39 cellular contexts compared by ENCODE assay signal in the genomic region with DNA sequence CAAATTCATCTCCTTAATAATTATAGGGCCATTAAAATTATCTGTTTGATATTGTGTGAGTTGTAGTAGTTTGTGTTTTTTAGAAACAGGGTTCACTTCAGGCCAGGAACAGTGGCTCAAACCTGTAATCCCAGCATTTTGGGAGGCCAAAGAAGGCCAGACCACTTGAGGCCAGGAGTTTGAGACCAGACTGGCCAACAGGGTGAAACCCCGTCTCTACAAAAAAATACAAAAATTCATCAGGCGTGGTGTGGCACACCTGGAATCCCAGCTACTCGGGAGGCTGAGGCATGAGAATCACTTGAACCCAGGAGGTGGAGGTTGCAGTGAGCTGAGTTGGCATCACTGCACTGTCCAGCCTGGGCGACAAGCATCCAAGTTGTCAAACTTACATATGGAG.
"Had no signal": no experiment of that assay in that cellular context is flagged by ENCODE, and none has a peak within 500 bp of the region (broad histone marks: within the 10 kb centered on the region; RNA-seq: fewer than 3 reads in every experiment).

No MANE protein-coding gene starts in this region.

- FAIRE-seq: astrocyte, bronchial epithelial cell had no signal

- H3K4me3 ChIP-seq: adrenal gland, ascending aorta, body of pancreas, cardiac muscle cell had no signal

- H3K4me3 Mint-ChIP-seq: activated naive CD4-positive, alpha-beta T cell treated with anti-CD3 and anti-CD28 coated beads for 36 hours; activated naive CD4-positive, alpha-beta T cell treated with anti-CD3 and anti-CD28 coated beads, Interleukin-2, amount 10 ng/mL, durations not matched to agents 7 days and 5 days; activated naive CD4-positive, alpha-beta T cell treated with anti-CD3 and anti-CD28 coated beads, Interleukin-2, amount 50 U/mL, for 24 hours; activated naive CD8-positive, alpha-beta T cell; activated naive CD8-positive, alpha-beta T cell treated with anti-CD3 and anti-CD28 coated beads, Interleukin-2, amount 10 ng/mL, durations not matched to agents 7 days and 5 days; activated naive CD8-positive, alpha-beta T cell treated with anti-CD3 and anti-CD28 coated beads, Interleukin-2, amount 50 U/mL, for 24 hours; activated T-cell treated with anti-CD3 and anti-CD28 coated beads, Interleukin-2, amount 50 U/mL, for 24 hours; activated T-cell treated with anti-CD3 and anti-CD28 coated beads, Interleukin-2, amount 50 U/mL, for 4 hours; activated T-cell treated with anti-CD3 and anti-CD28 coated beads, Interleukin-2, amount 50 U/mL, for 72 hours; activated T-helper 1 cell treated with anti-CD3 and anti-CD28 coated beads, Interleukin-12 subunit alpha, Interleukin-12 subunit beta, Interleukin-2, Interleukin-4 antibody, amounts not matched to agents 30 ng/mL and 10 ng/mL and 1 ng/mL, durations not matched to agents 14 hours and 24 hours and 36 hours; activated T-helper 17 cell treated with anti-CD3 and anti-CD28 coated beads, Interleukin-2, amount 50 U/mL, for 72 hours; brain; central memory CD8-positive, alpha-beta T cell had no signal

- H3K27me3 ChIP-seq: adrenal gland, ascending aorta, body of pancreas, brain microvascular endothelial cell, cardiac muscle cell had no signal

- H3K4me1 ChIP-seq: adrenal gland, ascending aorta, body of pancreas had no signal

- H3K27ac ChIP-seq: adrenal gland, ascending aorta, body of pancreas, brain microvascular endothelial cell, cardiac muscle cell had no signal

- H3K27ac Mint-ChIP-seq: activated naive CD4-positive, alpha-beta T cell treated with anti-CD3 and anti-CD28 coated beads, Interleukin-2, amount 10 ng/mL, durations not matched to agents 7 days and 5 days; activated naive CD4-positive, alpha-beta T cell treated with anti-CD3 and anti-CD28 coated beads, Interleukin-2, amount 50 U/mL, for 24 hours; activated naive CD4-positive, alpha-beta T cell treated with anti-CD3 and anti-CD28 coated beads, Interleukin-2, amount 50 U/mL, for 72 hours; activated naive CD8-positive, alpha-beta T cell; activated naive CD8-positive, alpha-beta T cell treated with anti-CD3 and anti-CD28 coated beads for 36 hours; activated naive CD8-positive, alpha-beta T cell treated with anti-CD3 and anti-CD28 coated beads, Interleukin-2, amount 10 ng/mL, durations not matched to agents 7 days and 5 days; activated naive CD8-positive, alpha-beta T cell treated with anti-CD3 and anti-CD28 coated beads, Interleukin-2, amount 50 U/mL, for 24 hours; activated T-cell treated with anti-CD3 and anti-CD28 coated beads, Interleukin-2, amount 50 U/mL, for 24 hours; activated T-helper 1 cell treated with anti-CD3 and anti-CD28 coated beads, Interleukin-12 subunit alpha, Interleukin-12 subunit beta, Interleukin-2, Interleukin-4 antibody, amounts not matched to agents 30 ng/mL and 10 ng/mL and 1 ng/mL, durations not matched to agents 14 hours and 24 hours and 36 hours; activated T-helper 17 cell treated with anti-CD3 and anti-CD28 coated beads, Interleukin-2, amount 50 U/mL, for 72 hours; activated T-helper 2 cell treated with anti-CD3 and anti-CD28 coated beads, Interferon-gamma antibody, Interleukin-2, Interleukin-4, amounts not matched to agents 10 μg/mL and 5 μg/mL and 100 μg/mL, durations not matched to agents 14 hours and 24 hours and 36 hours; brain had no signal

- H3K9me3 ChIP-seq: adrenal gland, ascending aorta, body of pancreas had no signal

- H3K4me1 Mint-ChIP-seq: activated naive CD4-positive, alpha-beta T cell treated with anti-CD3 and anti-CD28 coated beads, Interleukin-2, amount 10 ng/mL, durations not matched to agents 7 days and 5 days; activated naive CD4-positive, alpha-beta T cell treated with anti-CD3 and anti-CD28 coated beads, Interleukin-2, amount 50 U/mL, for 24 hours; activated naive CD8-positive, alpha-beta T cell treated with anti-CD3 and anti-CD28 coated beads, Interleukin-2, amount 10 ng/mL, durations not matched to agents 7 days and 5 days; activated naive CD8-positive, alpha-beta T cell treated with anti-CD3 and anti-CD28 coated beads, Interleukin-2, amount 50 U/mL, for 24 hours; activated T-helper 17 cell treated with anti-CD3 and anti-CD28 coated beads, Interleukin-2, amount 50 U/mL, for 72 hours; brain; central memory CD8-positive, alpha-beta T cell had no signal

- H3K27me3 Mint-ChIP-seq: activated naive CD4-positive, alpha-beta T cell treated with anti-CD3 and anti-CD28 coated beads, Interleukin-2, amount 10 ng/mL, durations not matched to agents 7 days and 5 days; activated naive CD4-positive, alpha-beta T cell treated with anti-CD3 and anti-CD28 coated beads, Interleukin-2, amount 50 U/mL, for 24 hours; activated naive CD8-positive, alpha-beta T cell; activated naive CD8-positive, alpha-beta T cell treated with anti-CD3 and anti-CD28 coated beads for 36 hours; activated naive CD8-positive, alpha-beta T cell treated with anti-CD3 and anti-CD28 coated beads, Interleukin-2, amount 10 ng/mL, durations not matched to agents 7 days and 5 days; activated naive CD8-positive, alpha-beta T cell treated with anti-CD3 and anti-CD28 coated beads, Interleukin-2, amount 50 U/mL, for 24 hours; activated T-cell treated with anti-CD3 and anti-CD28 coated beads, Interleukin-2, amount 50 U/mL, for 24 hours; activated T-helper 17 cell treated with anti-CD3 and anti-CD28 coated beads, Interleukin-2, amount 50 U/mL, for 72 hours; brain; central memory CD8-positive, alpha-beta T cell had no signal

- ATAC-seq: activated naive CD4-positive, alpha-beta T cell treated with anti-CD3 and anti-CD28 coated beads, Interleukin-2, amount 50 U/mL, for 72 hours; activated naive CD8-positive, alpha-beta T cell treated with anti-CD3 and anti-CD28 coated beads, Interleukin-2, amount 50 U/mL, for 24 hours; activated T-cell treated with anti-CD3 and anti-CD28 coated beads, Interleukin-2, amount 50 U/mL, for 4 hours; activated T-cell treated with anti-CD3 and anti-CD28 coated beads, Interleukin-2, amount 50 U/mL, for 72 hours; activated T-helper 17 cell treated with anti-CD3 and anti-CD28 coated beads, Interleukin-2, amount 50 U/mL, for 72 hours; body of pancreas had no signal

- H3K9me3 Mint-ChIP-seq: activated naive CD4-positive, alpha-beta T cell treated with anti-CD3 and anti-CD28 coated beads for 36 hours; activated naive CD4-positive, alpha-beta T cell treated with anti-CD3 and anti-CD28 coated beads, Interleukin-2, amount 10 ng/mL, durations not matched to agents 7 days and 5 days; activated naive CD4-positive, alpha-beta T cell treated with anti-CD3 and anti-CD28 coated beads, Interleukin-2, amount 50 U/mL, for 24 hours; activated naive CD4-positive, alpha-beta T cell treated with anti-CD3 and anti-CD28 coated beads, Interleukin-2, amount 50 U/mL, for 72 hours; activated naive CD8-positive, alpha-beta T cell treated with anti-CD3 and anti-CD28 coated beads for 36 hours; activated naive CD8-positive, alpha-beta T cell treated with anti-CD3 and anti-CD28 coated beads, Interleukin-2, amount 10 ng/mL, durations not matched to agents 7 days and 5 days; activated naive CD8-positive, alpha-beta T cell treated with anti-CD3 and anti-CD28 coated beads, Interleukin-2, amount 50 U/mL, for 24 hours; activated T-cell treated with anti-CD3 and anti-CD28 coated beads, Interleukin-2, amount 50 U/mL, for 24 hours; activated T-cell treated with anti-CD3 and anti-CD28 coated beads, Interleukin-2, amount 50 U/mL, for 4 hours; activated T-cell treated with anti-CD3 and anti-CD28 coated beads, Interleukin-2, amount 50 U/mL, for 72 hours; activated T-helper 1 cell treated with anti-CD3 and anti-CD28 coated beads, Interleukin-12 subunit alpha, Interleukin-12 subunit beta, Interleukin-2, Interleukin-4 antibody, amounts not matched to agents 30 ng/mL and 10 ng/mL and 1 ng/mL, durations not matched to agents 14 hours and 24 hours and 36 hours; activated T-helper 17 cell treated with anti-CD3 and anti-CD28 coated beads, Interleukin-2, amount 50 U/mL, for 72 hours; activated T-helper 2 cell treated with anti-CD3 and anti-CD28 coated beads, Interferon-gamma antibody, Interleukin-2, Interleukin-4, amounts not matched to agents 10 μg/mL and 5 μg/mL and 100 μg/mL, durations not matched to agents 14 hours and 24 hours and 36 hours; brain; central memory CD8-positive, alpha-beta T cell had no signal

- DNase-seq: activated effector memory CD4-positive, alpha-beta T cell treated with anti-CD3 and anti-CD28 coated beads, Interleukin-2, amount 50 U/mL, for 16 hours; activated effector memory CD4-positive, alpha-beta T cell treated with Interleukin-2 at 50 U/mL for 16 hours; activated gamma-delta T cell; activated gamma-delta T cell treated with Interleukin-2 at 50 U/mL for 16 hours; activated naive CD4-positive, alpha-beta T cell; activated naive CD4-positive, alpha-beta T cell treated with anti-CD3 and anti-CD28 coated beads for 36 hours; activated naive CD4-positive, alpha-beta T cell treated with anti-CD3 and anti-CD28 coated beads, Interleukin-2, amount 10 ng/mL, durations not matched to agents 7 days and 5 days; activated naive CD4-positive, alpha-beta T cell treated with anti-CD3 and anti-CD28 coated beads, Interleukin-2, amount 50 U/mL, for 16 hours; activated naive CD4-positive, alpha-beta T cell treated with Interleukin-2 at 50 U/mL for 16 hours; activated naive CD8-positive, alpha-beta T cell treated with anti-CD3 and anti-CD28 coated beads for 36 hours; activated naive CD8-positive, alpha-beta T cell treated with anti-CD3 and anti-CD28 coated beads, Interleukin-2, amount 10 ng/mL, durations not matched to agents 7 days and 5 days; activated naive CD8-positive, alpha-beta T cell treated with anti-CD3 and anti-CD28 coated beads, Interleukin-2, amount 50 U/mL, for 24 hours; activated T-cell treated with anti-CD3 and anti-CD28 coated beads, Interleukin-2, amount 50 U/mL, for 1 hour; activated T-cell treated with anti-CD3 and anti-CD28 coated beads, Interleukin-2, amount 50 U/mL, for 24 hours; activated T-cell treated with anti-CD3 and anti-CD28 coated beads, Interleukin-2, amount 50 U/mL, for 4 hours; activated T-cell treated with anti-CD3 and anti-CD28 coated beads, Interleukin-2, amount 50 U/mL, for 48 hours; activated T-cell treated with anti-CD3 and anti-CD28 coated beads, Interleukin-2, amount 50 U/mL, for 72 hours; adrenal gland; amniotic stem cell; amygdala; anterior cingulate cortex; aorta; body of pancreas; brain microvascular endothelial cell; caudate nucleus; central memory CD4-positive, alpha-beta T cell; cerebellar nuclear complex had no signal
